In the genomic region with DNA sequence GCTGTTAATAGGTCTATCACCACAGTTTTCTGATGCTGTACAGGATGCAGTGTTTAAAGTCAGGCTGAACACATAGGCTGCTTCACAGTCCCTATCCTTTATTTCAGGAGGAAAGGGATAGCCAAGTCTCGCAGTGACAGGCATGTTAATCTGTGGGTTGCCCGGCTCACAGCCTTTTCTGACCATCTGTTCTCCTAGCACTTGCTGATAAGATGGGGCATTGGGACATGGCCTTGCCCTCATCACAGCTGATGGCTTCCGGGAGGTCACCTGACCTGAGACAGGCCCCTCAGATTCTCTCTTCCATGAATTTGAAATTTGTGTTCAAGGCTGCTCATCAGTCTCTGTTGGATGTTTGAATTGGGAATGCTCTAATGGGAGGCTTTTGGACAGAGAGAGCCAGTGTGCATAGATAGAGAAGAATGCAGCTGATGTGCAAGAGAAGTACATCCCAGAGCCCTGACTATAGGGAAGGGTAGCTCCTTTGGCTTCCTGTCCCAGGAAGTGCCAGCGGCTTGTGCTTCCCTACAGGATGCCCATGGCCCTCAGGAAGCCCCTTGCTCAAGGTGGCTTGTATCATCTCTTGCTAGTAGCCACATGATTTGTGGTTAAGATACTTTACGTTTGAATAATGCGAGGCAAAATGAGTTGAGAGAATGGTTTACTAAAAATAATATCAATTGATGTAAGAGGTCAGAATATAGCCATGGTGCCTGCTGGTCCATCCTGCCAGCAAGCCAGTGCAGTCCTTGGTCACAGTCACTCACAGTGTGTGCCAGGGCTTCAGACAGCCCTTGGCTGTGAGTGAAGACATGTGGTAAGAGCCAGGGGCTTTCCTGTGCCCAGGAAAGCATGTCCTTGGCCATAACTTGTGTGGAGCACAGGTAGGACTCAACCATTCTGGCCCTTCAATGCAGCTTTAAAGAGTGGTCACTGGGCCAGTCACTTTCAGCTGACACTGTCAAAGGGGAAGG, we compare ENCODE assay signal across 1 cellular context.
TF ChIP-seq lines count a peak whose summit lies in the region.

No MANE protein-coding gene starts in this region.

TF ChIP-seq in K562, 482 proteins besides CTCF, POLR2A, EP300 and RAD21 (continued from another document):
- TF ChIP-seq GTF3C2 (IDR thresholded peaks at IDR 0.05; ENCODE audit: borderline replicate concordance, extremely low read depth, insufficient read length) (no peak), SMAD4 (CRISPR knock-in tag; conservative IDR thresholded peaks at IDR 0.05) (0 out of 2 replicates have a peak, but pooled peaks have one; percentile 18), KDM4B (IDR thresholded peaks at IDR 0.05; ENCODE audit: borderline replicate concordance in 2 of 2, low read depth in 1 of 2) (no peak), ZKSCAN8 (CRISPR knock-in tag; IDR thresholded peaks at IDR 0.05) (no peak), RCOR1 (IDR thresholded peaks at IDR 0.05; ENCODE audit: borderline replicate concordance in 1 of 2, low read depth in 2 of 2, low read length in 2 of 2) (0 out of 4 replicates have a peak, but pooled peaks of 1 of the 2 experiments have one; percentile 22), NFE2 (IDR thresholded peaks at IDR 0.05; ENCODE audit: low read depth) (no peak), FUS (optimal IDR thresholded peaks at IDR 0.05; ENCODE audit: low read depth, low read length) (no peak), HNRNPK (IDR thresholded peaks at IDR 0.05; ENCODE audit: low read depth, low read length, poor library complexity, severe bottlenecking) (no peak), TEAD4 (IDR thresholded peaks at IDR 0.05; ENCODE audit: low read length) (peak; percentile 82), TEAD4 (CRISPR knock-in tag; IDR thresholded peaks at IDR 0.05; ENCODE audit: borderline replicate concordance) (no peak), MEIS2 (IDR thresholded peaks at IDR 0.05; ENCODE audit: partially characterized antibody) (no peak), MCM3 (IDR thresholded peaks at IDR 0.05) (no peak), ZNF780A (CRISPR knock-in tag; IDR thresholded peaks at IDR 0.05) (no peak), TFAP4 (CRISPR knock-in tag; IDR thresholded peaks at IDR 0.05; ENCODE audit: borderline replicate concordance) (peak; percentile 81), GTF2B (IDR thresholded peaks at IDR 0.05; ENCODE audit: extremely low read depth, insufficient read length) (no peak), KLF16 (IDR thresholded peaks at IDR 0.05) (0 out of 2 replicates have a peak, but pooled peaks have one; percentile 44), COPS2 (conservative IDR thresholded peaks at IDR 0.05) (no peak), POLR2AphosphoS5 (IDR thresholded peaks at IDR 0.05; ENCODE audit: control insufficient read depth, insufficient read depth, low read depth, low read length) (peak; percentile 63), USF2 (CRISPR knock-in tag; IDR thresholded peaks at IDR 0.05) (peak; percentile 44; the same call in 1 of the 2 replicates), ZNF766 (CRISPR knock-in tag; conservative IDR thresholded peaks at IDR 0.05) (0 out of 2 replicates have a peak, but pooled peaks have one; percentile 19), ATF7 (IDR thresholded peaks at IDR 0.05) (no peak), SAP30 (IDR thresholded peaks at IDR 0.05; ENCODE audit: borderline replicate concordance, insufficient read depth, low read depth, low read length, poor library complexity, severe bottlenecking) (no peak), STAT5A (IDR thresholded peaks at IDR 0.05; ENCODE audit: borderline replicate concordance, low read length) (peak; percentile 51; the same call in 1 of the 2 replicates), TCF3 (CRISPR knock-in tag; IDR thresholded peaks at IDR 0.05) (peak; percentile 81), PYGO2 (tag; IDR thresholded peaks at IDR 0.05) (no peak), PML (IDR thresholded peaks at IDR 0.05; ENCODE audit: low read length) (no peak), ARID1B (IDR thresholded peaks at IDR 0.05) (peak; percentile 67), ZMIZ1 (IDR thresholded peaks at IDR 0.05; ENCODE audit: low read depth in 2 of 2, low read length in 2 of 2) (no peak), POLR3G (IDR thresholded peaks at IDR 0.05; ENCODE audit: extremely low read depth, insufficient read length, insufficient replicate concordance) (no peak), SNRNP70 (optimal IDR thresholded peaks at IDR 0.05; ENCODE audit: low read depth, low read length) (no peak), NFIX (CRISPR knock-in tag; IDR thresholded peaks at IDR 0.05; ENCODE audit: low read depth) (no peak), MEF2A (IDR thresholded peaks at IDR 0.05; ENCODE audit: control insufficient read depth, low read depth, low read length) (no peak), CBFA2T3 (IDR thresholded peaks at IDR 0.05) (peak; percentile 88)
- TF ChIP-seq, protein P1, sequence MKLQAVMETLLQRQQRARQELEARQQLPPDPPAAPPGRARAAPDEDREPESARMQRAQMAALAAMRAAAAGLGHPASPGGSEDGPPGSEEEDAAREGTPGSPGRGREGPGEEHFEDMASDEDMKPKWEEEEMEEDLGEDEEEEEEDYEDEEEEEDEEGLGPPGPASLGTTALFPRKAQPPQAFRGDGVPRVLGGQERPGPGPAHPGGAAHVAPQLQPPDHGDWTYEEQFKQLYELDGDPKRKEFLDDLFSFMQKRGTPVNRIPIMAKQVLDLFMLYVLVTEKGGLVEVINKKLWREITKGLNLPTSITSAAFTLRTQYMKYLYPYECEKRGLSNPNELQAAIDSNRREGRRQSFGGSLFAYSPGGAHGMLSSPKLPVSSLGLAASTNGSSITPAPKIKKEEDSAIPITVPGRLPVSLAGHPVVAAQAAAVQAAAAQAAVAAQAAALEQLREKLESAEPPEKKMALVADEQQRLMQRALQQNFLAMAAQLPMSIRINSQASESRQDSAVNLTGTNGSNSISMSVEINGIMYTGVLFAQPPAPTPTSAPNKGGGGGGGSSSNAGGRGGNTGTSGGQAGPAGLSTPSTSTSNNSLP (IDR thresholded peaks at IDR 0.05; ENCODE audit: borderline replicate concordance, low read depth, low read length), result no peak
- TF ChIP-seq, protein P2, sequence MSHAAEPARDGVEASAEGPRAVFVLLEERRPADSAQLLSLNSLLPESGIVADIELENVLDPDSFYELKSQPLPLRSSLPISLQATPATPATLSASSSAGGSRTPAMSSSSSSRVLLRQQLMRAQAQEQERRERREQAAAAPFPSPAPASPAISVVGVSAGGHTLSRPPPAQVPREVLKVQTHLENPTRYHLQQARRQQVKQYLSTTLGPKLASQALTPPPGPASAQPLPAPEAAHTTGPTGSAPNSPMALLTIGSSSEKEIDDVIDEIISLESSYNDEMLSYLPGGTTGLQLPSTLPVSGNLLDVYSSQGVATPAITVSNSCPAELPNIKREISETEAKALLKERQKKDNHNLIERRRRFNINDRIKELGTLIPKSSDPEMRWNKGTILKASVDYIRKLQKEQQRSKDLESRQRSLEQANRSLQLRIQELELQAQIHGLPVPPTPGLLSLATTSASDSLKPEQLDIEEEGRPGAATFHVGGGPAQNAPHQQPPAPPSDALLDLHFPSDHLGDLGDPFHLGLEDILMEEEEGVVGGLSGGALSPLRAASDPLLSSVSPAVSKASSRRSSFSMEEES (CRISPR knock-in tag; IDR thresholded peaks at IDR 0.05), result peak; percentile 36; the same call in 1 of the 2 replicates
